In genomic region chr6:12610862-12611261, GRCh38 we compare ENCODE assay signal across 34 cellular contexts.
"Had no signal": no experiment of that assay in that cellular context is flagged by ENCODE, and none has a peak within 500 bp of the region (broad histone marks: within the 10 kb centered on the region; RNA-seq: fewer than 3 reads in every experiment).

No MANE protein-coding gene starts in this region.

- ATAC-seq: activated CD8-positive, alpha-beta memory T cell treated with anti-CD3 and anti-CD28 coated beads, Interleukin-2, amount 10 ng/mL, durations not matched to agents 7 days and 5 days; activated CD8-positive, alpha-beta T cell treated with anti-CD3 and anti-CD28 coated beads, Interleukin-2, amount 10 ng/mL, durations not matched to agents 7 days and 5 days; activated naive CD8-positive, alpha-beta T cell treated with anti-CD3 and anti-CD28 coated beads, Interleukin-2, amount 50 U/mL, for 24 hours; T-helper 17 cell had no signal

- H3K27ac Mint-ChIP-seq: activated B cell treated with CpG ODN at 0.5 μM for 24 hours; activated CD4-positive, alpha-beta memory T cell treated with anti-CD3 and anti-CD28 coated beads, Interleukin-2, amount 10 ng/mL, durations not matched to agents 7 days and 5 days; activated CD4-positive, alpha-beta T cell treated with anti-CD3 and anti-CD28 coated beads, Interleukin-2, amount 10 ng/mL, durations not matched to agents 24 days and 14 days; activated CD8-positive, alpha-beta memory T cell treated with anti-CD3 and anti-CD28 coated beads, Interleukin-2, amount 10 ng/mL, durations not matched to agents 7 days and 5 days; activated CD8-positive, alpha-beta T cell treated with anti-CD3 and anti-CD28 coated beads, Interleukin-2, amount 10 ng/mL, durations not matched to agents 7 days and 5 days; activated naive CD4-positive, alpha-beta T cell treated with anti-CD3 and anti-CD28 coated beads, Interleukin-2, amount 10 ng/mL, durations not matched to agents 7 days and 5 days; activated naive CD4-positive, alpha-beta T cell treated with anti-CD3 and anti-CD28 coated beads, Interleukin-2, amount 50 U/mL, for 24 hours; activated naive CD8-positive, alpha-beta T cell; activated naive CD8-positive, alpha-beta T cell treated with anti-CD3 and anti-CD28 coated beads, Interleukin-2, amount 10 ng/mL, durations not matched to agents 7 days and 5 days; activated naive CD8-positive, alpha-beta T cell treated with anti-CD3 and anti-CD28 coated beads, Interleukin-2, amount 50 U/mL, for 24 hours; activated T-cell treated with anti-CD3 and anti-CD28 coated beads, Interleukin-2, amount 50 U/mL, for 24 hours; activated T-helper 2 cell treated with anti-CD3 and anti-CD28 coated beads, Interferon-gamma antibody, Interleukin-2, Interleukin-4, amounts not matched to agents 10 μg/mL and 5 μg/mL and 100 μg/mL, durations not matched to agents 14 hours and 24 hours and 36 hours; brain; T-helper 17 cell had no signal

- H3K9me3 ChIP-seq: ascending aorta had no signal

- H3K36me3 Mint-ChIP-seq: activated CD8-positive, alpha-beta memory T cell treated with anti-CD3 and anti-CD28 coated beads, Interleukin-2, amount 10 ng/mL, durations not matched to agents 7 days and 5 days; activated naive CD4-positive, alpha-beta T cell treated with anti-CD3 and anti-CD28 coated beads, Interleukin-2, amount 10 ng/mL, durations not matched to agents 7 days and 5 days; activated naive CD4-positive, alpha-beta T cell treated with anti-CD3 and anti-CD28 coated beads, Interleukin-2, amount 50 U/mL, for 24 hours; activated naive CD8-positive, alpha-beta T cell; activated naive CD8-positive, alpha-beta T cell treated with anti-CD3 and anti-CD28 coated beads, Interleukin-2, amount 10 ng/mL, durations not matched to agents 7 days and 5 days; brain had no signal

- H3K27me3 Mint-ChIP-seq: activated naive CD4-positive, alpha-beta T cell treated with anti-CD3 and anti-CD28 coated beads, Interleukin-2, amount 10 ng/mL, durations not matched to agents 7 days and 5 days had no signal

- H3K27ac ChIP-seq: ascending aorta, cardiac muscle cell, VCaP had no signal

- DNase-seq: activated B cell treated with CpG ODN at 0.5 μM for 24 hours; activated CD4-positive, alpha-beta memory T cell treated with anti-CD3 and anti-CD28 coated beads, Interleukin-2, amount 10 ng/mL, durations not matched to agents 7 days and 5 days; activated CD4-positive, alpha-beta T cell treated with anti-CD3 and anti-CD28 coated beads for 4 hours; activated CD4-positive, alpha-beta T cell treated with anti-CD3 and anti-CD28 coated beads, Interleukin-2, amount 10 ng/mL, durations not matched to agents 24 days and 14 days; activated CD4-positive, alpha-beta T cell treated with anti-CD3 and anti-CD28 coated beads, Interleukin-2, amount 50 U/mL, for 1 hour; activated CD4-positive, alpha-beta T cell treated with anti-CD3 and anti-CD28 coated beads, Interleukin-2, amount 50 U/mL, for 4 hours; activated CD4-positive, CD25-positive, alpha-beta regulatory T cell treated with anti-CD3 and anti-CD28 coated beads, Interleukin-2, amount 50 U/mL, for 72 hours; activated CD8-positive, alpha-beta memory T cell treated with anti-CD3 and anti-CD28 coated beads for 24 hours; activated CD8-positive, alpha-beta memory T cell treated with anti-CD3 and anti-CD28 coated beads, Interleukin-2, amount 10 ng/mL, durations not matched to agents 7 days and 5 days; activated CD8-positive, alpha-beta memory T cell treated with anti-CD3 and anti-CD28 coated beads, Interleukin-2, amount 50 U/mL, for 48 hours; activated CD8-positive, alpha-beta T cell treated with anti-CD3 and anti-CD28 coated beads, Interleukin-2, amount 10 ng/mL, durations not matched to agents 7 days and 5 days; activated effector memory CD4-positive, alpha-beta T cell treated with Interleukin-2 at 50 U/mL for 16 hours; activated gamma-delta T cell; activated naive CD4-positive, alpha-beta T cell treated with anti-CD3 and anti-CD28 coated beads, Interleukin-2, amount 10 ng/mL, durations not matched to agents 7 days and 5 days; activated naive CD4-positive, alpha-beta T cell treated with Interleukin-2 at 50 U/mL for 16 hours; activated naive CD8-positive, alpha-beta T cell treated with anti-CD3 and anti-CD28 coated beads, Interleukin-2, amount 10 ng/mL, durations not matched to agents 7 days and 5 days; activated naive CD8-positive, alpha-beta T cell treated with anti-CD3 and anti-CD28 coated beads, Interleukin-2, amount 50 U/mL, for 24 hours; activated T-cell treated with anti-CD3 and anti-CD28 coated beads, Interleukin-2, amount 50 U/mL, for 24 hours; activated T-cell treated with anti-CD3 and anti-CD28 coated beads, Interleukin-2, amount 50 U/mL, for 48 hours; amygdala; anterior cingulate cortex; central memory CD4-positive, alpha-beta T cell; T-helper 17 cell; T1000 had no signal

- H3K36me3 ChIP-seq: ascending aorta, cardiac muscle cell had no signal

- H3K27me3 ChIP-seq: ascending aorta had no signal

- H3K4me1 Mint-ChIP-seq: activated naive CD4-positive, alpha-beta T cell treated with anti-CD3 and anti-CD28 coated beads, Interleukin-2, amount 10 ng/mL, durations not matched to agents 7 days and 5 days; activated naive CD4-positive, alpha-beta T cell treated with anti-CD3 and anti-CD28 coated beads, Interleukin-2, amount 50 U/mL, for 24 hours; activated naive CD8-positive, alpha-beta T cell treated with anti-CD3 and anti-CD28 coated beads, Interleukin-2, amount 50 U/mL, for 24 hours had no signal

- H3K4me3 ChIP-seq: ascending aorta, cardiac muscle cell had no signal

- H3K4me3 Mint-ChIP-seq: activated B cell treated with CpG ODN at 0.5 μM for 24 hours; activated CD4-positive, alpha-beta memory T cell treated with anti-CD3 and anti-CD28 coated beads, Interleukin-2, amount 10 ng/mL, durations not matched to agents 7 days and 5 days; activated CD4-positive, alpha-beta T cell treated with anti-CD3 and anti-CD28 coated beads, Interleukin-2, amount 10 ng/mL, durations not matched to agents 24 days and 14 days; activated CD8-positive, alpha-beta memory T cell treated with anti-CD3 and anti-CD28 coated beads, Interleukin-2, amount 10 ng/mL, durations not matched to agents 7 days and 5 days; activated CD8-positive, alpha-beta T cell treated with anti-CD3 and anti-CD28 coated beads, Interleukin-2, amount 10 ng/mL, durations not matched to agents 7 days and 5 days; activated naive CD4-positive, alpha-beta T cell treated with anti-CD3 and anti-CD28 coated beads, Interleukin-2, amount 10 ng/mL, durations not matched to agents 7 days and 5 days; activated naive CD4-positive, alpha-beta T cell treated with anti-CD3 and anti-CD28 coated beads, Interleukin-2, amount 50 U/mL, for 24 hours; activated naive CD8-positive, alpha-beta T cell; activated naive CD8-positive, alpha-beta T cell treated with anti-CD3 and anti-CD28 coated beads, Interleukin-2, amount 10 ng/mL, durations not matched to agents 7 days and 5 days; activated naive CD8-positive, alpha-beta T cell treated with anti-CD3 and anti-CD28 coated beads, Interleukin-2, amount 50 U/mL, for 24 hours; activated T-cell treated with anti-CD3 and anti-CD28 coated beads, Interleukin-2, amount 50 U/mL, for 24 hours; brain; T-helper 17 cell had no signal

- H3K9me3 Mint-ChIP-seq: activated B cell treated with CpG ODN at 0.5 μM for 24 hours; activated CD4-positive, alpha-beta memory T cell treated with anti-CD3 and anti-CD28 coated beads, Interleukin-2, amount 10 ng/mL, durations not matched to agents 7 days and 5 days; activated CD4-positive, alpha-beta T cell treated with anti-CD3 and anti-CD28 coated beads, Interleukin-2, amount 10 ng/mL, durations not matched to agents 24 days and 14 days; activated naive CD4-positive, alpha-beta T cell treated with anti-CD3 and anti-CD28 coated beads, Interleukin-2, amount 10 ng/mL, durations not matched to agents 7 days and 5 days; activated naive CD4-positive, alpha-beta T cell treated with anti-CD3 and anti-CD28 coated beads, Interleukin-2, amount 50 U/mL, for 24 hours; activated naive CD8-positive, alpha-beta T cell treated with anti-CD3 and anti-CD28 coated beads, Interleukin-2, amount 10 ng/mL, durations not matched to agents 7 days and 5 days; activated naive CD8-positive, alpha-beta T cell treated with anti-CD3 and anti-CD28 coated beads, Interleukin-2, amount 50 U/mL, for 24 hours; activated T-cell treated with anti-CD3 and anti-CD28 coated beads, Interleukin-2, amount 50 U/mL, for 24 hours; activated T-helper 2 cell treated with anti-CD3 and anti-CD28 coated beads, Interferon-gamma antibody, Interleukin-2, Interleukin-4, amounts not matched to agents 10 μg/mL and 5 μg/mL and 100 μg/mL, durations not matched to agents 14 hours and 24 hours and 36 hours; brain had no signal

- FAIRE-seq: bronchial epithelial cell, colon, TTC549 had no signal
